In the genomic region with DNA sequence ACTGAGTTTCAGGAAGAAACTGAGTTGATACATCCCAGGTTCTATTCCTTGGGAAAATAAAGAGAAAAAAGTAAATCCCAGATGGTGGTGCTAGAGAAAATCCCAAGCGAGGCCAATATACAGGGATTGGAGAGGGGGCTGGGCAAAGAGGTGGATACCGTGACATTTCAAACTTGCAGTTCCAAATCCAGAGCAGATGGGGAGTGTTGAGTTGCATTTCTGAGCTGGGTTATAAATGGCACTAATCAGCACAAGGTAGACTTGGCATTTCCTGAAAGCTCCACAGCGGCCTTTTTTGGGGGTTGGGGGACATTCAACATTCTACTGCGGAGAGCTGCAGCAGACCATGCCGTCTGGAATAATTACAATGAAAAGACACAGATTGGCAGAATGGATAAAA, we compare ENCODE assay signal across 18 cellular contexts.
A peak's percentile ranks its signal among the peaks of the same experiment; 100 is the strongest.
DNase-seq lines count a peak whose midpoint lies in the region; ATAC-seq and TF ChIP-seq lines count a peak whose summit lies in the region.
"Had no signal": no experiment of that assay in that cellular context is flagged by ENCODE, and none has a peak within 500 bp of the region (broad histone marks: within the 10 kb centered on the region; RNA-seq: fewer than 3 reads in every experiment).

No MANE protein-coding gene starts in this region.

- H3K4me1 Mint-ChIP-seq in progenitor cell of endocrine pancreas (ENCODE audit: low read depth), result no peaks in the 10 kb centered on the region
- H3K4me1 Mint-ChIP-seq: CD4-positive, CD25-positive, alpha-beta regulatory T cell had no signal

- H4K8ac ChIP-seq in mesenchymal stem cell (ENCODE audit: low read length), result peak overlapping the region; percentile 63

- peak overlapping the region; percentile 95 for H2BK15ac ChIP-seq in mesenchymal stem cell (ENCODE audit: low read depth, poor library complexity, severe bottlenecking)

- H3K27ac Mint-ChIP-seq in progenitor cell of endocrine pancreas, result peak overlapping the region; percentile 29
- H3K27ac Mint-ChIP-seq: CD4-positive, CD25-positive, alpha-beta regulatory T cell had no signal

- WGBS in right cardiac atrium, result 70% methylated on average over 5 of the region's 5 CpGs
- 42% methylated on average over 3 of the region's 5 CpGs for WGBS in mesenchymal stem cell
- 87 to 94% methylated on average over 5 of the region's 5 CpGs for WGBS in tibial nerve, 2 donors

- peak overlapping the region; percentile 19 to 63 for H2BK12ac ChIP-seq in mesenchymal stem cell (ENCODE audit: low read length in 2 of 2)

- no peak overlapping the region for H2BK120ac ChIP-seq in mesenchymal stem cell (ENCODE audit: low read depth, low read length)

- H2BK5ac ChIP-seq in mesenchymal stem cell (ENCODE audit: low read depth, low read length, poor library complexity, severe bottlenecking), result no peak overlapping the region

- no peak overlapping the region for H3K23ac ChIP-seq in mesenchymal stem cell (ENCODE audit: low read length in 2 of 2)

- no peak overlapping the region for H3K4ac ChIP-seq in mesenchymal stem cell (ENCODE audit: low read depth in 1 of 2, low read length in 2 of 2)

- DNase-seq in Right ventricle myocardium superior (no peak), right cardiac atrium (no peak), mesenchymal stem cell (no peak), progenitor cell of endocrine pancreas (ENCODE audit: low spot score, unreplicated experiment) (no peak), Karpas-422 (no peak), tibial nerve (ENCODE audit: low spot score in 2 of 2) (no peak)
- no peak for DNase-seq in stimulated activated naive CD4-positive, alpha-beta T cell treated with Interleukin-2 at 50 U/mL for 16 hours (lab: John Stamatoyannopoulos, UW)
- DNase-seq: BE2C; Caco-2; CD4-positive, CD25-positive, alpha-beta regulatory T cell; GF-D8; NCI-H1436; NCI-H1930; NCI-H774 had no signal

- H3K4me2 ChIP-seq in OCI-LY1 (ENCODE audit: low read length) (no peak overlapping the region), mesenchymal stem cell (ENCODE audit: low read length, poor library complexity, severe bottlenecking) (no peak overlapping the region), Karpas-422 (ENCODE audit: low read depth, low read length, poor library complexity, severe bottlenecking) (no peak overlapping the region)
- H3K4me2 ChIP-seq: KMS-11 had no signal

- no peaks in the 10 kb centered on the region for H3K27me3 Mint-ChIP-seq in progenitor cell of endocrine pancreas

- no peak overlapping the region for H3K14ac ChIP-seq in mesenchymal stem cell (ENCODE audit: low read length in 2 of 2)

- H3K27me3 ChIP-seq in right cardiac atrium (ENCODE audit: control insufficient read depth, insufficient read depth) (no peaks in the 10 kb centered on the region), OCI-LY1 (ENCODE audit: insufficient read depth, low read length) (no peaks in the 10 kb centered on the region), mesenchymal stem cell (ENCODE audit: control insufficient read depth in 1 of 2, insufficient read depth in 1 of 2, low read length in 2 of 2) (no peaks in the 10 kb centered on the region), Karpas-422 (ENCODE audit: low read length) (no peaks in the 10 kb centered on the region), tibial nerve (no peaks in the 10 kb centered on the region)
- H3K27me3 ChIP-seq: BE2C had no signal

- TF ChIP-seq EP300 in tibial nerve (IDR thresholded peaks at IDR 0.05), result no peak

- H3K4me3 Mint-ChIP-seq in progenitor cell of endocrine pancreas (ENCODE audit: low read depth), result no peak overlapping the region
- H3K4me3 Mint-ChIP-seq: CD4-positive, CD25-positive, alpha-beta regulatory T cell had no signal

- 0 out of 2 replicates have a peak, but pooled peaks cover 5% of the 10 kb centered on the region for H3F3A ChIP-seq in OCI-LY1 (ENCODE audit: insufficient read depth, low read length)

- no peaks in the 10 kb centered on the region for H3K79me1 ChIP-seq in mesenchymal stem cell (replicated peaks; ENCODE audit: low read length, poor library complexity, severe bottlenecking)

- H3K4me3 ChIP-seq in right cardiac atrium (ENCODE audit: low read length), result no peak overlapping the region
- H3K4me3 ChIP-seq in OCI-LY1 (ENCODE audit: low read depth, low read length, poor library complexity, severe bottlenecking), result no peak overlapping the region
- no peak overlapping the region for H3K4me3 ChIP-seq in mesenchymal stem cell (ENCODE audit: insufficient read depth in 1 of 2, low read depth in 1 of 2, low read length in 2 of 2)
- H3K4me3 ChIP-seq in Karpas-422 (ENCODE audit: low read length), result no peak overlapping the region
- no peak overlapping the region for H3K4me3 ChIP-seq in tibial nerve
- H3K4me3 ChIP-seq: HAP-1 had no signal

- H3K9ac ChIP-seq in OCI-LY1 (ENCODE audit: low read length), result no peak overlapping the region
- H3K9ac ChIP-seq in mesenchymal stem cell (ENCODE audit: low read length), result no peak overlapping the region
- H3K9ac ChIP-seq in Karpas-422 (ENCODE audit: low read length), result no peak overlapping the region
- H3K9ac ChIP-seq: KMS-11 had no signal

- no peaks in the 10 kb centered on the region for H4K20me1 ChIP-seq in OCI-LY1 (ENCODE audit: insufficient read depth, low read length)
- H4K20me1 ChIP-seq in Karpas-422 (ENCODE audit: insufficient read depth, low read depth, low read length), result no peaks in the 10 kb centered on the region

- no peaks in the 10 kb centered on the region for H3K36me3 Mint-ChIP-seq in progenitor cell of endocrine pancreas (ENCODE audit: insufficient read depth)
- H3K36me3 Mint-ChIP-seq: CD4-positive, CD25-positive, alpha-beta regulatory T cell had no signal

- peak overlapping the region in 1 of 2 experiments; percentile 5 for H3K18ac ChIP-seq in mesenchymal stem cell (ENCODE audit: low read depth in 1 of 2, low read length in 2 of 2)

- ATAC-seq in Right ventricle myocardium superior (ENCODE audit: poor library complexity) (peak; percentile 64), right cardiac atrium (no peak)

- no peaks in the 10 kb centered on the region for H3K79me2 ChIP-seq in OCI-LY1 (ENCODE audit: insufficient read depth, low read length)
- H3K79me2 ChIP-seq in Karpas-422 (ENCODE audit: low read length), result no peaks in the 10 kb centered on the region

- no peaks in the 10 kb centered on the region for H3K9me3 ChIP-seq in right cardiac atrium (ENCODE audit: control insufficient read depth, low read length)
- H3K9me3 ChIP-seq in OCI-LY1 (ENCODE audit: low read length), result no peaks in the 10 kb centered on the region
- no peaks in the 10 kb centered on the region for H3K9me3 ChIP-seq in mesenchymal stem cell (ENCODE audit: control insufficient read depth, low read length)
- H3K9me3 ChIP-seq in Karpas-422 (ENCODE audit: low read length), result no peaks in the 10 kb centered on the region
- no peaks in the 10 kb centered on the region for H3K9me3 ChIP-seq in tibial nerve
- H3K9me3 ChIP-seq: BE2C, Caco-2, HAP-1 had no signal

- no peak for TF ChIP-seq CTCF in OCI-LY1 (IDR thresholded peaks at IDR 0.05; ENCODE audit: low read length)
- no peak for TF ChIP-seq CTCF in progenitor cell of endocrine pancreas (IDR thresholded peaks at IDR 0.05; ENCODE audit: unreplicated experiment)
- TF ChIP-seq CTCF in tibial nerve (IDR thresholded peaks at IDR 0.05), result no peak

- no peak for TF ChIP-seq POLR2A in tibial nerve (IDR thresholded peaks at IDR 0.05)

- H3K9me2 ChIP-seq in OCI-LY1 (ENCODE audit: low read depth, low read length), result no peaks in the 10 kb centered on the region
- no peaks in the 10 kb centered on the region for H3K9me2 ChIP-seq in Karpas-422 (replicated peaks; ENCODE audit: insufficient read depth, low read length)

- H3K36me3 ChIP-seq in OCI-LY1 (ENCODE audit: insufficient read depth, low read length) (no peaks in the 10 kb centered on the region), mesenchymal stem cell (ENCODE audit: control insufficient read depth in 1 of 2, insufficient read depth in 2 of 2, low read depth in 1 of 2, low read length in 2 of 2) (peaks cover 0 to 1% of the 10 kb centered on the region in 2 experiments), Karpas-422 (ENCODE audit: insufficient read depth, low read length) (no peaks in the 10 kb centered on the region), tibial nerve (no peaks in the 10 kb centered on the region)
- H3K36me3 ChIP-seq: BE2C, HAP-1 had no signal

- intact Hi-C loops in Right ventricle myocardium superior (cut with DNase I) (no loop called here), right cardiac atrium (cut with DNase I) (no loop called here)

- H2AFZ ChIP-seq in OCI-LY1 (ENCODE audit: low read length), result peak overlapping the region; percentile 48
- no peak overlapping the region for H2AFZ ChIP-seq in mesenchymal stem cell (ENCODE audit: low read depth, low read length)
- H2AFZ ChIP-seq in Karpas-422 (ENCODE audit: low read length), result no peak overlapping the region

- no peaks in the 10 kb centered on the region for H3K9me3 Mint-ChIP-seq in progenitor cell of endocrine pancreas (ENCODE audit: low read depth)

- peaks cover 1% of the 10 kb centered on the region for H3K4me1 ChIP-seq in right cardiac atrium (ENCODE audit: control insufficient read depth, insufficient read depth, low read length)
- H3K4me1 ChIP-seq in OCI-LY1 (ENCODE audit: insufficient read depth, low read length, severe bottlenecking), result peaks cover 45% of the 10 kb centered on the region
- peaks cover 2% of the 10 kb centered on the region for H3K4me1 ChIP-seq in mesenchymal stem cell (ENCODE audit: control insufficient read depth, insufficient read depth, low read depth, low read length)
- H3K4me1 ChIP-seq in Karpas-422 (ENCODE audit: low read length), result no peaks in the 10 kb centered on the region
- H3K4me1 ChIP-seq in tibial nerve, result no peaks in the 10 kb centered on the region
- H3K4me1 ChIP-seq: Caco-2, HAP-1 had no signal

- H2AK5ac ChIP-seq in mesenchymal stem cell (ENCODE audit: low read length, severe bottlenecking), result no peak overlapping the region

- H4K91ac ChIP-seq in mesenchymal stem cell (ENCODE audit: low read length), result peak overlapping the region; percentile 46

- H3K27ac ChIP-seq in right cardiac atrium (ENCODE audit: low read length) (no peak overlapping the region), OCI-LY1 (ENCODE audit: low read depth, low read length, poor library complexity, severe bottlenecking) (peak overlapping the region; percentile 80), mesenchymal stem cell (ENCODE audit: low read length, poor library complexity, severe bottlenecking) (no peak overlapping the region), Karpas-422 (ENCODE audit: low read length) (no peak overlapping the region), tibial nerve (no peak overlapping the region)
- H3K27ac ChIP-seq: HL-60, KMS-11 had no signal
